9 cellular contexts compared by ENCODE assay signal in the genomic region with DNA sequence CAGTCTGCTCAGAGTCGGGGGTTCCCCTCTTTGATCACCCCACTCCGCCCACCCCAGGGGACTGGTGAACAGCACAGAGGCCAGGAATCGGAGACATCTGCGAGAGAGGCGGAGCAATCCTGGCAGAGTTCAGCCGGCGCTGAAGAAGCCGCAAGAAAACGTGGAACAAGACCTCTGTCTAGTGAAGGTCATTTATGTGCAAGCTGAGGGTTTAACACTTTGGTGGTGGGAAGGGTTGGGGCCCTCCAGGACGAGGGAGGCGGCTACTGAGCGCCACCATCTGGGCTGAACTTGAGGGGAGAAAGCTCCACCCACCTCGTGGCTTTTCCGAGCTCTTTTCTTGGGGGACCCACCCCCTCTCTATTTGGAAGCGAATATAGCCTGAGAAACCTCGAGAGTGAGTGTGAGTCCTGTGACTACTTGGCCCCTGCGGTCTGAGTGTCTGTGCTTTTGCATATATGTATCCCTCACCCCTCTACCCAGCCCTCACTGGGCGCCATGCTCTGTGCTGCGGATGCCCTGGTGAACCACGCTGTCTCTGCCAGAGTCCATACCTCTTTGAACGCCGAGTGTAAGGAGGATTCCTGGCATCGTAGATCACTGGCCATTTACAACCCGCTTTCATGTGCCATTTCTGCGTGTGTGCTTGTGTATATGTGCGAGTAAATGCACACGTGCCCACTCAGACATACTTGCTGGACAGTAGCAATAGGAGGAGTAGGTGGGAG. TPM values are rescaled to one million over a fixed set of nuclear protein-coding genes. Genes with fewer than 3 reads are reported as not detected.
DNase-seq lines count a peak whose midpoint lies in the region; ATAC-seq and TF ChIP-seq lines count a peak whose summit lies in the region.
"Had no signal": no experiment of that assay in that cellular context is flagged by ENCODE, and none has a peak within 500 bp of the region (broad histone marks: within the 10 kb centered on the region; RNA-seq: fewer than 3 reads in every experiment).

No MANE protein-coding gene starts in this region.

- POLR2A ChIA-PET in MCF 10A (lab: Yijun Ruan, JAX): no interaction called here

- CTCF ChIA-PET in MCF 10A (lab: Yijun Ruan, JAX): interaction anchor here (0.6 to 1.2 kb wide), 2 partner anchors 11 to 1194 kb away, joined by 3 to 4 read pairs; no protein-coding TSS in a partner anchor

- TF ChIP-seq POLR2A in breast epithelium (IDR thresholded peaks at IDR 0.05): no peak

- H3K4me1 Mint-ChIP-seq in MCF 10A (ENCODE audit: insufficient read depth, unreplicated experiment): no peaks in the 10 kb centered on the region

- TF ChIP-seq CTCF in MCF 10A (IDR thresholded peaks at IDR 0.05; ENCODE audit: unreplicated experiment) (no peak), breast epithelium (IDR thresholded peaks at IDR 0.05) (no peak), choroid plexus epithelial cell (conservative IDR thresholded peaks at IDR 0.05; ENCODE audit: low read depth, low read length) (peak; percentile 10)

- H3K9me3 Mint-ChIP-seq in MCF 10A (ENCODE audit: unreplicated experiment): no peaks in the 10 kb centered on the region

- H3K4me1 ChIP-seq in breast epithelium: no peaks in the 10 kb centered on the region

- no peak overlapping the region for H3K4me3 Mint-ChIP-seq in MCF 10A (ENCODE audit: unreplicated experiment)

- peaks cover 0 to 4% of the 10 kb centered on the region in 2 donors for H3K9me3 ChIP-seq in breast epithelium
- H3K9me3 ChIP-seq: body of pancreas had no signal

- H3K4me3 ChIP-seq in breast epithelium (peak overlapping the region in 1 of 3 donors; percentile 5), choroid plexus epithelial cell (ENCODE audit: low read depth, low read length) (no peak overlapping the region)
- H3K4me3 ChIP-seq: body of pancreas had no signal

- ATAC-seq in stimulated activated naive CD8-positive, alpha-beta T cell treated with anti-CD3 and anti-CD28 coated beads, Interleukin-15, Interleukin-2, amounts not matched to agents 100 U/mL and 50 U/mL, for 24 hours: peak; percentile 83
- ATAC-seq in HG03521 (IDR thresholded peaks at IDR 0.05; ENCODE audit: unreplicated experiment) (no peak), left lobe of liver (no peak)
- ATAC-seq: body of pancreas had no signal

- no TSS peak for BruUV-seq in MCF 10A (replicated peaks; lab: Mats Ljungman, UMichigan)

- H3K27me3 Mint-ChIP-seq in MCF 10A (ENCODE audit: insufficient read depth, unreplicated experiment): peaks cover 92% of the 10 kb centered on the region

- H3K36me3 Mint-ChIP-seq in MCF 10A (ENCODE audit: insufficient read depth, unreplicated experiment): no peaks in the 10 kb centered on the region

- DNase-seq in MCF 10A (ENCODE audit: unreplicated experiment) (peak; percentile 22), breast epithelium (ENCODE audit: low spot score in 2 of 2) (no peak), NCI-H526 treated with DMSO at 0.1 percent for 48 hours (lab: John Stamatoyannopoulos, UW) (peak; percentile 85), choroid plexus epithelial cell (ENCODE audit: low read depth) (peak; percentile 24), left lobe of liver (ENCODE audit: low spot score) (no peak), dermis blood vessel endothelial cell (no peak)
- peak; percentile 48 for DNase-seq in stimulated activated naive CD8-positive, alpha-beta T cell treated with anti-CD3 and anti-CD28 coated beads, Interleukin-15, Interleukin-2, amounts not matched to agents 100 U/mL and 50 U/mL, for 24 hours
- DNase-seq: body of pancreas had no signal

- intact Hi-C loops in MCF 10A (cut with micrococcal nuclease) (no loop called here), breast epithelium (cut with DNase I; ENCODE audit: low total_unique reads) (no loop called here)

- no peaks in the 10 kb centered on the region for H3K36me3 ChIP-seq in breast epithelium

- peaks cover 5 to 74% of the 10 kb centered on the region in 2 donors for H3K27me3 ChIP-seq in breast epithelium

- no peak overlapping the region for H3K27ac Mint-ChIP-seq in MCF 10A (ENCODE audit: low read depth, unreplicated experiment)

- no peak overlapping the region for H3K27ac ChIP-seq in breast epithelium
- H3K27ac ChIP-seq: body of pancreas had no signal

RNA-seq across cellular contexts. Expression of a gene that starts 1.2 kb away (rescaled TPM):
- total RNA-seq in MCF 10A (2022) (0.74 and 1.0 TPM in 2 replicates), breast epithelium (1 to 10 TPM in 1 of 3 donors, under 1 TPM in 1, not detected in 1; 0.73 to 2.6 TPM), left lobe of liver (0.03 TPM), dermis blood vessel endothelial cell (0.05 TPM in 1 of 2 replicates, not detected in the other)

RNA-seq across cellular contexts. Expression of a gene that starts 27.5 kb away (rescaled TPM):
- total RNA-seq in MCF 10A (2022) (11.6 and 12.3 TPM in 2 replicates), breast epithelium (1 to 10 TPM in 2 of 3 donors, under 1 TPM in 1; 0.64 to 3.7 (median 2.9) TPM), left lobe of liver (4.3 TPM), dermis blood vessel endothelial cell (1.0 TPM in 2 replicates)

RNA-seq across cellular contexts. Expression of a gene that starts 41.5 kb away (rescaled TPM):
- total RNA-seq in MCF 10A (2022): 72.4 and 81.5 TPM in 2 replicates
- 10 to 100 TPM; 58.5 to 64.6 (median 58.9) TPM for total RNA-seq in breast epithelium
- total RNA-seq in left lobe of liver: 36.1 TPM
- 21.4 and 23.0 TPM in 2 replicates for total RNA-seq in dermis blood vessel endothelial cell

RNA-seq across cellular contexts. Expression of a gene that starts 41.9 kb away (rescaled TPM):
- total RNA-seq in MCF 10A (2022): 40.4 and 41.5 TPM in 2 replicates
- total RNA-seq in breast epithelium: 10 to 100 TPM; 11.6 to 19.3 (median 12.5) TPM
- total RNA-seq in left lobe of liver: 4.8 TPM
- total RNA-seq in dermis blood vessel endothelial cell: 21.0 and 26.0 TPM in 2 replicates

Comparison
In these comparisons a context has a peak if more than half of its experiments do, and no peak if none do; other contexts are left out.
1. DNase-seq: peak in MCF 10A (single experiment), NCI-H526 treated with DMSO at 0.1 percent for 48 hours (single experiment), choroid plexus epithelial cell (single experiment) and stimulated activated naive CD8-positive, alpha-beta T cell treated with anti-CD3 and anti-CD28 coated beads, Interleukin-15, Interleukin-2, amounts not matched to agents 100 U/mL and 50 U/mL, for 24 hours (single experiment); none in breast epithelium (0 of 2), left lobe of liver (single experiment) and dermis blood vessel endothelial cell (single experiment).